25 cellular contexts compared by ENCODE assay signal in the genomic region with DNA sequence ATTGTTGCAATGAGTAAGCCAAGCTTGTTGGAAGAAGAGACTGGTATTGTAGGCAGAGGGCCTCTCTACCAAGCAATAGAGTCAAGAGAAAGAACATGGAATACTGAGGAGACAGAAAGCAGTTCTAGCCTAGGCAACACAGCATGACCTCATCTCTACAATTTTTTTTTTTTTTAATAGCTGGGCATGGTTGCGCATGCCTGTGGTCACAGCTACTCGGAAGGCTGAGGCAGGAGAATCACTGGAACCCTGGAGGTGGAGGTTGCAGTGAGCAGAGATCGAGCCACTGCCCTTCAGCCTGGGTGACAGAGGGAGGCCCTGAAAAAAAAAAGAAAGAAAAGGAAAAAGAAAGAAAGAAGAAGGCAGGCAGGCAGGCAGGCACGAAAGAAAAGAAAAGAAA.
"Had no signal": no experiment of that assay in that cellular context is flagged by ENCODE, and none has a peak within 500 bp of the region (broad histone marks: within the 10 kb centered on the region; RNA-seq: fewer than 3 reads in every experiment).

No MANE protein-coding gene starts in this region.

- H3K9me3 ChIP-seq: esophagus muscularis mucosa, heart right ventricle, left ventricle myocardium inferior, mucosa of descending colon, right lobe of liver had no signal

- H3K4me3 ChIP-seq: esophagus muscularis mucosa, heart right ventricle, left ventricle myocardium inferior, mucosa of descending colon, right lobe of liver, smooth muscle cell had no signal

- H3K36me3 Mint-ChIP-seq: stimulated activated naive B cell treated with anti-CD40 and anti-IgM and Interleukin-4, amounts not matched to agents 10 μg/mL and 1 μg/mL and 100 μg/mL, for 72 hours had no signal

- DNase-seq: activated CD4-positive, alpha-beta T cell treated with anti-CD3 and anti-CD28 coated beads for 1 hour; activated CD8-positive, alpha-beta memory T cell treated with anti-CD3 and anti-CD28 coated beads for 24 hours; activated CD8-positive, alpha-beta memory T cell treated with anti-CD3 and anti-CD28 coated beads, Interleukin-2, amount 50 U/mL, for 48 hours; activated effector memory CD4-positive, alpha-beta T cell treated with Interleukin-2 at 50 U/mL for 16 hours; activated naive CD4-positive, alpha-beta T cell treated with anti-CD3 and anti-CD28 coated beads, Interleukin-2, amount 10 ng/mL, durations not matched to agents 7 days and 5 days; activated naive CD8-positive, alpha-beta T cell treated with anti-CD3 and anti-CD28 coated beads, Interleukin-2, amount 50 U/mL, for 24 hours; activated T-cell treated with anti-CD3 and anti-CD28 coated beads, Interleukin-2, amount 50 U/mL, for 48 hours; anterior cingulate cortex; brain microvascular endothelial cell; cerebellar nuclear complex; effector CD8-positive, alpha-beta T cell; heart right ventricle; left ventricle myocardium inferior; mucosa of descending colon; naive B cell; right lobe of liver; stimulated activated CD4-positive, alpha-beta T cell treated with anti-CD3 and anti-CD28 coated beads, Interleukin-4, amount 100 ng/mL, for 24 hours; stimulated activated naive B cell treated with anti-CD40 and anti-IgM and Interleukin-4, amounts not matched to agents 10 μg/mL and 1 μg/mL and 100 μg/mL, for 72 hours; T-helper 1 cell; T1000 had no signal

- H3K36me3 ChIP-seq: brain microvascular endothelial cell, left ventricle myocardium inferior, right lobe of liver had no signal

- H3K27me3 ChIP-seq: brain microvascular endothelial cell, esophagus muscularis mucosa, right lobe of liver had no signal

- H3K27ac ChIP-seq: brain microvascular endothelial cell, esophagus muscularis mucosa, heart right ventricle, left ventricle myocardium inferior, parathyroid adenoma, right lobe of liver, VCaP had no signal

- H3K4me3 Mint-ChIP-seq: activated naive CD4-positive, alpha-beta T cell treated with anti-CD3 and anti-CD28 coated beads, Interleukin-2, amount 10 ng/mL, durations not matched to agents 7 days and 5 days; activated naive CD8-positive, alpha-beta T cell treated with anti-CD3 and anti-CD28 coated beads, Interleukin-2, amount 50 U/mL, for 24 hours; memory B cell; naive B cell; stimulated activated naive B cell treated with anti-CD40 and anti-IgM and Interleukin-4, amounts not matched to agents 10 μg/mL and 1 μg/mL and 100 μg/mL, for 72 hours had no signal

- H3K27me3 Mint-ChIP-seq: activated naive CD4-positive, alpha-beta T cell treated with anti-CD3 and anti-CD28 coated beads, Interleukin-2, amount 10 ng/mL, durations not matched to agents 7 days and 5 days; activated naive CD8-positive, alpha-beta T cell treated with anti-CD3 and anti-CD28 coated beads, Interleukin-2, amount 50 U/mL, for 24 hours; memory B cell had no signal

- H3K4me1 ChIP-seq: parathyroid adenoma, right lobe of liver had no signal

- ATAC-seq: activated naive CD8-positive, alpha-beta T cell treated with anti-CD3 and anti-CD28 coated beads, Interleukin-2, amount 50 U/mL, for 24 hours; heart right ventricle; mucosa of descending colon; right lobe of liver; stimulated activated naive B cell treated with anti-CD40 and anti-IgM and Interleukin-4, amounts not matched to agents 10 μg/mL and 1 μg/mL and 100 μg/mL, for 72 hours had no signal

- H3K9me3 Mint-ChIP-seq: activated naive CD4-positive, alpha-beta T cell treated with anti-CD3 and anti-CD28 coated beads, Interleukin-2, amount 10 ng/mL, durations not matched to agents 7 days and 5 days; activated naive CD8-positive, alpha-beta T cell treated with anti-CD3 and anti-CD28 coated beads, Interleukin-2, amount 50 U/mL, for 24 hours; memory B cell; naive B cell; stimulated activated naive B cell treated with anti-CD40 and anti-IgM and Interleukin-4, amounts not matched to agents 10 μg/mL and 1 μg/mL and 100 μg/mL, for 72 hours had no signal

- H3K27ac Mint-ChIP-seq: activated naive CD4-positive, alpha-beta T cell treated with anti-CD3 and anti-CD28 coated beads, Interleukin-2, amount 10 ng/mL, durations not matched to agents 7 days and 5 days; activated naive CD8-positive, alpha-beta T cell treated with anti-CD3 and anti-CD28 coated beads, Interleukin-2, amount 50 U/mL, for 24 hours; memory B cell; stimulated activated naive B cell treated with anti-CD40 and anti-IgM and Interleukin-4, amounts not matched to agents 10 μg/mL and 1 μg/mL and 100 μg/mL, for 72 hours had no signal
